Comparison of ENCODE assay signal across 9 cellular contexts in genomic region chr17:7034955-7035590, GRCh38. TPM values are rescaled to one million over a fixed set of nuclear protein-coding genes. Genes with fewer than 3 reads are reported as not detected.
DNase-seq lines count a peak whose midpoint lies in the region; ATAC-seq, FAIRE-seq and TF ChIP-seq lines count a peak whose summit lies in the region.
"Had no signal": no experiment of that assay in that cellular context is flagged by ENCODE, and none has a peak within 500 bp of the region (broad histone marks: within the 10 kb centered on the region; RNA-seq: fewer than 3 reads in every experiment).

No MANE protein-coding gene starts in this region.

- H3K27me3 ChIP-seq in foreskin keratinocyte = no peaks in the 10 kb centered on the region
- no peaks in the 10 kb centered on the region for H3K27me3 ChIP-seq in rectal smooth muscle tissue (ENCODE audit: control insufficient read depth, insufficient read depth, low read length)

- peaks cover 12% of the 10 kb centered on the region for H3K36me3 Mint-ChIP-seq in activated CD4-positive, alpha-beta T cell treated with anti-CD3 and anti-CD28 coated beads, Interleukin-2, amount 10 ng/mL, durations not matched to agents 7 days and 5 days (ENCODE audit: low read depth)

- POLR2A ChIA-PET in activated CD4-positive, alpha-beta T cell treated with anti-CD3 and anti-CD28 coated beads, Interleukin-2, amount 10 ng/mL, durations not matched to agents 7 days and 5 days (lab: Charles Lee) = interaction anchor here (1.2 kb wide), 1 partner anchor 14 kb away, joined by 5 read pairs; no protein-coding TSS in a partner anchor

- H3K36me3 ChIP-seq in rectal smooth muscle tissue (ENCODE audit: control insufficient read depth, insufficient read depth, low read length) = no peaks in the 10 kb centered on the region

- H3K27me3 Mint-ChIP-seq in activated CD4-positive, alpha-beta T cell treated with anti-CD3 and anti-CD28 coated beads, Interleukin-2, amount 10 ng/mL, durations not matched to agents 7 days and 5 days = no peaks in the 10 kb centered on the region

- peak overlapping the region; percentile 81 for H3K4me3 ChIP-seq in GM08714 (ENCODE audit: low read length)
- H3K4me3 ChIP-seq in rectal smooth muscle tissue (ENCODE audit: low read length) = peak overlapping the region; percentile 59

- peaks cover 68% of the 10 kb centered on the region for H3K4me1 Mint-ChIP-seq in activated CD4-positive, alpha-beta T cell treated with anti-CD3 and anti-CD28 coated beads, Interleukin-2, amount 10 ng/mL, durations not matched to agents 7 days and 5 days

- CTCF ChIA-PET in activated CD4-positive, alpha-beta T cell treated with anti-CD3 and anti-CD28 coated beads, Interleukin-2, amount 10 ng/mL, durations not matched to agents 7 days and 5 days (lab: Charles Lee) = interaction anchor here (0.5 to 1.7 kb wide), 9 partner anchors 10 to 492 kb away, joined by 3 to 15 read pairs (median 4); partner anchors contain the start of gene BCL6B

- no peak for TF ChIP-seq CTCF in foreskin keratinocyte (conservative IDR thresholded peaks at IDR 0.05)

- FAIRE-seq in urothelium cell line (lab: Jason Lieb, UNC) = no peak

- peak overlapping the region; percentile 95 for H3K27ac Mint-ChIP-seq in activated CD4-positive, alpha-beta T cell treated with anti-CD3 and anti-CD28 coated beads, Interleukin-2, amount 10 ng/mL, durations not matched to agents 7 days and 5 days

- peak; percentile 59 for DNase-seq in activated CD4-positive, alpha-beta T cell treated with anti-CD3 and anti-CD28 coated beads, Interleukin-2, amount 10 ng/mL, durations not matched to agents 7 days and 5 days
- no peak for DNase-seq in foreskin keratinocyte
- DNase-seq in NCI-H2081 treated with DMSO at 0.1 percent for 48 hours (lab: John Stamatoyannopoulos, UW) = no peak
- no peak for DNase-seq in inferior parietal cortex (ENCODE audit: extremely low spot score)
- DNase-seq in urothelium cell line (ENCODE audit: low spot score) = no peak

- H3K9me3 Mint-ChIP-seq in activated CD4-positive, alpha-beta T cell treated with anti-CD3 and anti-CD28 coated beads, Interleukin-2, amount 10 ng/mL, durations not matched to agents 7 days and 5 days = no peaks in the 10 kb centered on the region

- H3K4me3 Mint-ChIP-seq in activated CD4-positive, alpha-beta T cell treated with anti-CD3 and anti-CD28 coated beads, Interleukin-2, amount 10 ng/mL, durations not matched to agents 7 days and 5 days = peak overlapping the region; percentile 87

- peak; percentile 9 for ATAC-seq in HG02678 (IDR thresholded peaks at IDR 0.05; ENCODE audit: unreplicated experiment)
- ATAC-seq in foreskin keratinocyte = no peak

- H3K27ac ChIP-seq in foreskin keratinocyte (peak overlapping the region; percentile 55), rectal smooth muscle tissue (ENCODE audit: low read depth, low read length) (peak overlapping the region; percentile 25)

- peak overlapping the region; percentile 35 for H3K9ac ChIP-seq in rectal smooth muscle tissue (ENCODE audit: low read length)

- H3K4me1 ChIP-seq in foreskin keratinocyte (peaks cover 8% of the 10 kb centered on the region), rectal smooth muscle tissue (ENCODE audit: control insufficient read depth, insufficient read depth, low read length) (no peaks in the 10 kb centered on the region)

RNA-seq across cellular contexts. Expression of gene SLC16A13, which starts 0.7 kb away (rescaled TPM):
- total RNA-seq in activated CD4-positive, alpha-beta T cell treated with anti-CD3 and anti-CD28 coated beads, Interleukin-2, amount 10 ng/mL, durations not matched to agents 7 days and 5 days = 10 to 100 TPM; 18.0 to 19.1 TPM
- total RNA-seq in foreskin keratinocyte = 4.3 and 6.7 TPM in 2 replicates
- 6.9 and 10.2 TPM in 2 replicates for polyA plus RNA-seq in foreskin keratinocyte

RNA-seq across cellular contexts. Expression of gene SLC16A11, which starts 8.8 kb away (rescaled TPM):
- not detected for total RNA-seq in activated CD4-positive, alpha-beta T cell treated with anti-CD3 and anti-CD28 coated beads, Interleukin-2, amount 10 ng/mL, durations not matched to agents 7 days and 5 days
- 0.21 and 0.24 TPM in 2 replicates for total RNA-seq in foreskin keratinocyte
- 0.30 and 0.65 TPM in 2 replicates for polyA plus RNA-seq in foreskin keratinocyte

RNA-seq across cellular contexts. Expression of gene BCL6B, which starts 12.2 kb away (rescaled TPM):
- total RNA-seq in activated CD4-positive, alpha-beta T cell treated with anti-CD3 and anti-CD28 coated beads, Interleukin-2, amount 10 ng/mL, durations not matched to agents 7 days and 5 days = under 1 TPM; 0.40 TPM
- 0.07 and 0.10 TPM in 2 replicates for total RNA-seq in foreskin keratinocyte
- 0.06 TPM in 2 replicates for polyA plus RNA-seq in foreskin keratinocyte
- total RNA-seq: NCI-H460 had no signal

RNA-seq across cellular contexts. Expression of gene RNASEK, which starts 22.6 kb away (rescaled TPM):
- 100 to 1,000 TPM; 134 to 170 TPM for total RNA-seq in activated CD4-positive, alpha-beta T cell treated with anti-CD3 and anti-CD28 coated beads, Interleukin-2, amount 10 ng/mL, durations not matched to agents 7 days and 5 days
- 152 and 162 TPM in 2 replicates for total RNA-seq in foreskin keratinocyte
- polyA plus RNA-seq in foreskin keratinocyte = 361 and 378 TPM in 2 replicates

RNA-seq across cellular contexts. Expression of gene ALOX12, which starts 39.2 kb away (rescaled TPM):
- total RNA-seq in activated CD4-positive, alpha-beta T cell treated with anti-CD3 and anti-CD28 coated beads, Interleukin-2, amount 10 ng/mL, durations not matched to agents 7 days and 5 days = not detected
- 0.28 and 0.34 TPM in 2 replicates for total RNA-seq in foreskin keratinocyte
- 0.18 and 0.47 TPM in 2 replicates for polyA plus RNA-seq in foreskin keratinocyte
- total RNA-seq: NCI-H460 had no signal
